ENCODE assay signal across 15 cellular contexts in the genomic region with DNA sequence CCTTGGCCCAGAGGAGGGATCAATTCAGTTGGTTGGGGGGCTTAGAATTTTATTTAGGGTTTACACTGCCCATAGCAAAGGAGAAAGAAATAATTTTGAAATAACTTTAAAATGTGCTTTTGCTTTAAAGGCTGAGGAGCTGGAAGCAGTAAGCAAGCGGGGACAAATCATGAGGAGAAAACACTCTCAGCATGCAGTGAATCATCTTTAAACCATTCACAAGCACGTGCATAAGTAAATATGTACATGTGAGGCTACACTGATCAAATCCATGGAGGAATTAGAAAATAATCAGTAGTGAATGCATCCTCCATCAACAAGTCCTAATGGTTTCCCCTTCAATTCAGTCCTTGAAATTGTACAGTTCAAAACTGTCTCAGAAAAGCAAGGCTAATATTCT.
DNase-seq lines count a peak whose midpoint lies in the region; ATAC-seq, FAIRE-seq and TF ChIP-seq lines count a peak whose summit lies in the region.
"Had no signal": no experiment of that assay in that cellular context is flagged by ENCODE, and none has a peak within 500 bp of the region (broad histone marks: within the 10 kb centered on the region; RNA-seq: fewer than 3 reads in every experiment).

No MANE protein-coding gene starts in this region.

- no peaks in the 10 kb centered on the region for H3K9me1 ChIP-seq in endothelial cell of umbilical vein (replicated peaks; ENCODE audit: control insufficient read depth, extremely low read depth, insufficient read depth, low read length)

- no peak for ATAC-seq in GM19035 (IDR thresholded peaks at IDR 0.05; ENCODE audit: unreplicated experiment)
- ATAC-seq: T-cell had no signal

- peak; percentile 40 for DNase-seq in AG09319 (ENCODE audit: extremely low read depth, low read depth)
- DNase-seq in endothelial cell of umbilical vein (ENCODE audit: low read depth, low spot score): peak; percentile 77
- DNase-seq in superior temporal gyrus (ENCODE audit: extremely low spot score): no peak
- DNase-seq in frontal cortex (ENCODE audit: low spot score in 2 of 2): no peak
- DNase-seq in NCI-H82 (lab: John Stamatoyannopoulos, UW): no peak
- DNase-seq: activated CD4-positive, alpha-beta memory T cell treated with anti-CD3 and anti-CD28 coated beads, Interleukin-2, amount 10 ng/mL, durations not matched to agents 7 days and 5 days; activated naive CD4-positive, alpha-beta T cell treated with anti-CD3 and anti-CD28 coated beads, Interleukin-2, amount 10 ng/mL, durations not matched to agents 7 days and 5 days; CD4-positive, alpha-beta memory T cell; dorsolateral prefrontal cortex; immature natural killer cell; NCI-H1092; T-cell had no signal

- FAIRE-seq in endothelial cell of umbilical vein (lab: Jason Lieb, UNC) (peak; percentile 15), frontal cortex (lab: Jason Lieb, UNC) (no peak)

- H3K4me3 ChIP-seq in endothelial cell of umbilical vein (replicated peaks in 1 of 3; ENCODE audit: insufficient read depth in 1 of 3, low read depth in 1 of 3, low read length in 3 of 3) (no peak overlapping the region), muscle layer of duodenum (ENCODE audit: low read depth in 1 of 2, low read length in 2 of 2) (no peak overlapping the region)
- H3K4me3 ChIP-seq: dorsolateral prefrontal cortex had no signal

- H3K27ac ChIP-seq in endothelial cell of umbilical vein (ENCODE audit: insufficient read depth, low read depth, low read length): peak overlapping the region; percentile 100
- peak overlapping the region; percentile 26 for H3K27ac ChIP-seq in muscle layer of duodenum (ENCODE audit: low read length)

- no peak overlapping the region for H2AFZ ChIP-seq in endothelial cell of umbilical vein (ENCODE audit: low read depth, low read length)

- H3K9me3 ChIP-seq in endothelial cell of umbilical vein (replicated peaks; ENCODE audit: control insufficient read depth, insufficient read depth, low read length): no peaks in the 10 kb centered on the region
- no peaks in the 10 kb centered on the region for H3K9me3 ChIP-seq in muscle layer of duodenum (ENCODE audit: control insufficient read depth in 1 of 2, low read length in 2 of 2)

- H3K36me3 ChIP-seq in endothelial cell of umbilical vein (ENCODE audit: control insufficient read depth in 2 of 2, extremely low read depth in 1 of 2, insufficient read depth in 2 of 2, low read length in 2 of 2): peaks cover 2 to 7% of the 10 kb centered on the region in 2 experiments
- no peaks in the 10 kb centered on the region for H3K36me3 ChIP-seq in muscle layer of duodenum (ENCODE audit: control insufficient read depth in 1 of 2, insufficient read depth in 2 of 2, low read length in 2 of 2)

- intact Hi-C loops in endothelial cell of umbilical vein (cut with micrococcal nuclease): loop anchor here (5.0 kb wide), 1 partner anchor 218 kb away; a partner anchor contains a TSS

- H3K79me2 ChIP-seq in endothelial cell of umbilical vein (ENCODE audit: control insufficient read depth, insufficient read depth, low read length): peaks cover 43% of the 10 kb centered on the region

- no peak for TF ChIP-seq EP300 in Ishikawa (IDR thresholded peaks at IDR 0.05; ENCODE audit: borderline replicate concordance)

- dilution Hi-C loops in endothelial cell of umbilical vein (cut with MboI; ENCODE audit: extremely low pct_ligation_motif_present, low sequenced_read_pairs): no loop called here

- H3K9ac ChIP-seq in endothelial cell of umbilical vein (replicated peaks; ENCODE audit: extremely low read depth, insufficient read depth, low read length): peak overlapping the region; percentile 70

- POLR2A ChIA-PET in endothelial cell of umbilical vein (lab: Charles Lee): no interaction called here

- TF ChIP-seq RAD21 in Ishikawa (IDR thresholded peaks at IDR 0.05; ENCODE audit: low read depth): no peak

- no peak for TF ChIP-seq POLR2A in endothelial cell of umbilical vein (IDR thresholded peaks at IDR 0.05; ENCODE audit: low read depth, low read length)

- BruUV-seq in endothelial cell of umbilical vein (replicated peaks; lab: Mats Ljungman, UMichigan): no TSS peak

- H4K20me1 ChIP-seq in endothelial cell of umbilical vein (replicated peaks; ENCODE audit: control insufficient read depth, extremely low read depth, insufficient read depth, low read length): no peaks in the 10 kb centered on the region

- H3K27me3 ChIP-seq in endothelial cell of umbilical vein (ENCODE audit: control insufficient read depth in 2 of 2, insufficient read depth in 2 of 2, low read length in 2 of 2) (no peaks in the 10 kb centered on the region), muscle layer of duodenum (ENCODE audit: low read depth, low read length) (no peaks in the 10 kb centered on the region)
- H3K27me3 ChIP-seq: dorsolateral prefrontal cortex had no signal

- H3K4me1 ChIP-seq in endothelial cell of umbilical vein (ENCODE audit: control insufficient read depth, extremely low read depth, insufficient read depth, low read length): peaks cover 53% of the 10 kb centered on the region
- no peaks in the 10 kb centered on the region for H3K4me1 ChIP-seq in muscle layer of duodenum (ENCODE audit: control insufficient read depth in 1 of 2, insufficient read depth in 2 of 2, low read length in 2 of 2)

- H3K4me2 ChIP-seq in endothelial cell of umbilical vein (ENCODE audit: insufficient read depth, low read length): no peak overlapping the region

- TF ChIP-seq CTCF in AG09319 (IDR thresholded peaks at IDR 0.05; ENCODE audit: low read depth, low read length) (no peak), endothelial cell of umbilical vein (IDR thresholded peaks at IDR 0.05; ENCODE audit: extremely low read depth in 1 of 2, insufficient read depth in 1 of 2, low read depth in 1 of 2, low read length in 2 of 2) (no peak)

- CTCF ChIA-PET in endothelial cell of umbilical vein (lab: Charles Lee): interaction anchor here (1.0 to 1.5 kb wide), 5 partner anchors 9 to 111 kb away, joined by 3 to 7 read pairs (median 4); no protein-coding TSS in a partner anchor

TF ChIP-seq in Ishikawa, 13 proteins besides CTCF, POLR2A, EP300 and RAD21 (continues in another document):
- no peak for TF ChIP-seq TAF1 (IDR thresholded peaks at IDR 0.05; ENCODE audit: low read depth)
- peak; percentile 29; the same call in 1 of the 2 replicates for TF ChIP-seq TEAD4 (IDR thresholded peaks at IDR 0.05)
- TF ChIP-seq, protein P1, sequence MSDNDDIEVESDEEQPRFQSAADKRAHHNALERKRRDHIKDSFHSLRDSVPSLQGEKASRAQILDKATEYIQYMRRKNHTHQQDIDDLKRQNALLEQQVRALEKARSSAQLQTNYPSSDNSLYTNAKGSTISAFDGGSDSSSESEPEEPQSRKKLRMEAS (IDR thresholded peaks at IDR 0.05): peak; percentile 85
- no peak for TF ChIP-seq CEBPB (IDR thresholded peaks at IDR 0.05)

TF ChIP-seq in endothelial cell of umbilical vein, 7 proteins besides CTCF, POLR2A, EP300 and RAD21:
- no peak for TF ChIP-seq EZH2 (IDR thresholded peaks at IDR 0.05; ENCODE audit: borderline replicate concordance, low read depth, low read length, severe bottlenecking)
- no peak for TF ChIP-seq GATA2 (IDR thresholded peaks at IDR 0.05; ENCODE audit: insufficient read depth, insufficient read length, low read depth, low read length)
- TF ChIP-seq, protein P1 (IDR thresholded peaks at IDR 0.05; ENCODE audit: insufficient read depth, insufficient read length): peak; percentile 74
- TF ChIP-seq POLR2AphosphoS5 (IDR thresholded peaks at IDR 0.05; ENCODE audit: insufficient read depth, low read depth, low read length): no peak
- peak; percentile 49 for TF ChIP-seq FOS (IDR thresholded peaks at IDR 0.05; ENCODE audit: borderline replicate concordance, insufficient read depth, low read length)
- peak; percentile 49 for TF ChIP-seq JUN (IDR thresholded peaks at IDR 0.05; ENCODE audit: borderline replicate concordance, insufficient read depth, insufficient read length, low read depth)
- TF ChIP-seq MYC (IDR thresholded peaks at IDR 0.05; ENCODE audit: low read depth, low read length): no peak

Comparison
In these comparisons a context has a peak if more than half of its experiments do, and no peak if none do; other contexts are left out.
1. DNase-seq: peak in AG09319 (single experiment) and endothelial cell of umbilical vein (single experiment); none in superior temporal gyrus (single experiment), frontal cortex (0 of 2) and NCI-H82 (single experiment).